In genomic region chr12:123801573-123802178, GRCh38 we compare ENCODE assay signal across 9 cellular contexts. TPM values are rescaled to one million over a fixed set of nuclear protein-coding genes. Genes with fewer than 3 reads are reported as not detected.
A peak's percentile ranks its signal among the peaks of the same experiment; 100 is the strongest.
DNase-seq lines count a peak whose midpoint lies in the region; ATAC-seq, FAIRE-seq and TF ChIP-seq lines count a peak whose summit lies in the region.
"Had no signal": no experiment of that assay in that cellular context is flagged by ENCODE, and none has a peak within 500 bp of the region (broad histone marks: within the 10 kb centered on the region; RNA-seq: fewer than 3 reads in every experiment).

No MANE protein-coding gene starts in this region.

- TF ChIP-seq CTCF in MCF 10A (IDR thresholded peaks at IDR 0.05; ENCODE audit: unreplicated experiment) (peak; percentile 62), breast epithelium (IDR thresholded peaks at IDR 0.05) (peak in 1 of 3 donors; percentile 31), PC-9 (conservative IDR thresholded peaks at IDR 0.05) (peak; percentile 72)

- CTCF ChIA-PET in MCF 10A (lab: Yijun Ruan, JAX) = interaction anchor here (0.6 to 2.2 kb wide), 16 partner anchors 14 to 246 kb away, joined by 3 to 17 read pairs (median 4); partner anchors contain the start of gene CCDC92
- CTCF ChIA-PET in PC-9 (lab: Charles Lee) = no interaction called here
- CTCF ChIA-PET in CD8-positive, alpha-beta memory T cell (lab: Charles Lee) = no interaction called here

- H2AFZ ChIP-seq in PC-9 = no peak overlapping the region

- no peaks in the 10 kb centered on the region for H3K9me3 Mint-ChIP-seq in MCF 10A (ENCODE audit: unreplicated experiment)
- H3K9me3 Mint-ChIP-seq in CD8-positive, alpha-beta memory T cell = no peaks in the 10 kb centered on the region

- H3K36me3 Mint-ChIP-seq in MCF 10A (ENCODE audit: insufficient read depth, unreplicated experiment) = no peaks in the 10 kb centered on the region
- no peaks in the 10 kb centered on the region for H3K36me3 Mint-ChIP-seq in CD8-positive, alpha-beta memory T cell

- no peak overlapping the region for H3K4me3 ChIP-seq in breast epithelium
- H3K4me3 ChIP-seq in PC-9 = no peak overlapping the region
- H3K4me3 ChIP-seq in CD8-positive, alpha-beta memory T cell (ENCODE audit: low read length) = no peak overlapping the region
- H3K4me3 ChIP-seq in aorta (ENCODE audit: low read length in 2 of 2) = no peak overlapping the region

- ATAC-seq in aorta (ENCODE audit: low FRiP score) = no peak

- H3K4me1 Mint-ChIP-seq in MCF 10A (ENCODE audit: insufficient read depth, unreplicated experiment) = peaks cover 5% of the 10 kb centered on the region
- no peaks in the 10 kb centered on the region for H3K4me1 Mint-ChIP-seq in CD8-positive, alpha-beta memory T cell

- DNase-seq in MCF 10A (ENCODE audit: unreplicated experiment) (peak; percentile 50), breast epithelium (ENCODE audit: low spot score in 2 of 2) (no peak), PC-9 (peak in 1 of 2 experiments; percentile 46), fibroblast of gingiva (ENCODE audit: low read depth) (peak; percentile 38), urothelium cell line (ENCODE audit: low spot score) (peak; percentile 18), GM19238 (ENCODE audit: insufficient read length, low spot score) (no peak), aorta (no peak)
- no peak for DNase-seq in CD8-positive, alpha-beta memory T cell
- DNase-seq: NCI-H2171 treated with DMSO at 0.1 percent for 48 hours had no signal

- H4K20me1 ChIP-seq in PC-9 (ENCODE audit: insufficient read depth) = no peaks in the 10 kb centered on the region

- no peak overlapping the region for H3K4me2 ChIP-seq in PC-9

- H3K27ac ChIP-seq in breast epithelium = no peak overlapping the region
- H3K27ac ChIP-seq in PC-9 = no peak overlapping the region
- H3K27ac ChIP-seq in CD8-positive, alpha-beta memory T cell (ENCODE audit: low read depth, low read length) = no peak overlapping the region
- no peak overlapping the region for H3K27ac ChIP-seq in aorta (ENCODE audit: low read depth in 1 of 2, low read length in 2 of 2)

- H3K36me3 ChIP-seq in breast epithelium (no peaks in the 10 kb centered on the region), PC-9 (ENCODE audit: low read depth) (no peaks in the 10 kb centered on the region), aorta (ENCODE audit: control insufficient read depth in 1 of 2, insufficient read depth in 2 of 2, low read length in 1 of 2) (no peaks in the 10 kb centered on the region)
- H3K36me3 ChIP-seq in CD8-positive, alpha-beta memory T cell (ENCODE audit: insufficient read depth, low read length) = no peaks in the 10 kb centered on the region

- H3K27ac Mint-ChIP-seq in MCF 10A (ENCODE audit: low read depth, unreplicated experiment) = no peak overlapping the region
- H3K27ac Mint-ChIP-seq in CD8-positive, alpha-beta memory T cell = no peak overlapping the region

- no peaks in the 10 kb centered on the region for H3K79me2 ChIP-seq in PC-9 (ENCODE audit: low read depth)

- WGBS in aorta, 2 donors = 61 to 67% methylated on average over 8 of the region's 8 CpGs

- H3K4me1 ChIP-seq in breast epithelium = no peaks in the 10 kb centered on the region
- H3K4me1 ChIP-seq in PC-9 (replicated peaks; ENCODE audit: insufficient read depth) = no peaks in the 10 kb centered on the region
- no peaks in the 10 kb centered on the region for H3K4me1 ChIP-seq in CD8-positive, alpha-beta memory T cell (ENCODE audit: insufficient read depth, low read length)
- no peaks in the 10 kb centered on the region for H3K4me1 ChIP-seq in aorta (ENCODE audit: control insufficient read depth in 1 of 2, insufficient read depth in 2 of 2, low read length in 2 of 2)

- POLR2A ChIA-PET in MCF 10A (lab: Yijun Ruan, JAX) (interaction anchor here (0.9 kb wide), 1 partner anchor 182 kb away, joined by 3 read pairs; no protein-coding TSS in a partner anchor), PC-9 (lab: Charles Lee; ENCODE audit: unreplicated experiment) (no interaction called here)
- POLR2A ChIA-PET in CD8-positive, alpha-beta memory T cell (lab: Charles Lee) = no interaction called here

- H3K4me3 Mint-ChIP-seq in MCF 10A (ENCODE audit: unreplicated experiment) = no peak overlapping the region
- H3K4me3 Mint-ChIP-seq in CD8-positive, alpha-beta memory T cell = no peak overlapping the region

- H3K9me3 ChIP-seq in breast epithelium (no peaks in the 10 kb centered on the region), PC-9 (ENCODE audit: insufficient read depth, low read depth) (no peaks in the 10 kb centered on the region), aorta (ENCODE audit: control insufficient read depth, low read length) (no peaks in the 10 kb centered on the region)
- no peaks in the 10 kb centered on the region for H3K9me3 ChIP-seq in CD8-positive, alpha-beta memory T cell (ENCODE audit: low read length)

- no peaks in the 10 kb centered on the region for H3K9me2 ChIP-seq in PC-9 (ENCODE audit: insufficient read depth)

- no peak for FAIRE-seq in urothelium cell line (lab: Jason Lieb, UNC)

- BruUV-seq in MCF 10A (replicated peaks; lab: Mats Ljungman, UMichigan) = no TSS peak
- BruUV-seq in PC-9 (replicated peaks; lab: Mats Ljungman, UMichigan) = no TSS peak

- H3K27me3 Mint-ChIP-seq in MCF 10A (ENCODE audit: insufficient read depth, unreplicated experiment) = peaks cover 3% of the 10 kb centered on the region
- peaks cover 6 to 8% of the 10 kb centered on the region in 2 donors for H3K27me3 Mint-ChIP-seq in CD8-positive, alpha-beta memory T cell

- intact Hi-C loops in MCF 10A (cut with micrococcal nuclease) = loop anchor here (1.0 to 5.0 kb wide), 4 partner anchors 41 to 231 kb away; no protein-coding TSS in a partner anchor
- intact Hi-C loops in breast epithelium (cut with DNase I; ENCODE audit: low total_unique reads) = no loop called here
- intact Hi-C loops in PC-9 (cut with micrococcal nuclease; ENCODE audit: unreplicated experiment) = loop anchor here (1.0 to 10.0 kb wide), 3 partner anchors 183 to 973 kb away; no protein-coding TSS in a partner anchor
- intact Hi-C loops in aorta (cut with DNase I) = no loop called here

- no peaks in the 10 kb centered on the region for H3F3A ChIP-seq in PC-9 (ENCODE audit: insufficient read depth, low read depth)

- TF ChIP-seq POLR2A in breast epithelium (IDR thresholded peaks at IDR 0.05) = no peak

- no peaks in the 10 kb centered on the region for H3K27me3 ChIP-seq in breast epithelium
- H3K27me3 ChIP-seq in PC-9 (ENCODE audit: insufficient read depth, low read depth) = peaks cover 20% of the 10 kb centered on the region; the same call in 1 of the 2 replicates
- H3K27me3 ChIP-seq in CD8-positive, alpha-beta memory T cell (ENCODE audit: insufficient read depth, low read length, poor library complexity, severe bottlenecking) = no peaks in the 10 kb centered on the region
- no peaks in the 10 kb centered on the region for H3K27me3 ChIP-seq in aorta (ENCODE audit: control insufficient read depth in 1 of 2, insufficient read depth in 2 of 2, low read length in 1 of 2)

RNA-seq across cellular contexts. Expression of gene DNAH10, which starts 39.6 kb away (rescaled TPM):
- 0.21 and 0.22 TPM in 2 replicates for total RNA-seq in MCF 10A (2022)
- under 1 TPM; under 0.01 to 0.44 (median 0.33) TPM for total RNA-seq in breast epithelium
- total RNA-seq in PC-9 (2021) = not detected in 2 replicates
- under 1 TPM; 0.09 to 0.13 TPM for total RNA-seq in CD8-positive, alpha-beta memory T cell
- polyA plus RNA-seq in CD8-positive, alpha-beta memory T cell = not detected
- 1 to 10 TPM in 1 of 2 donors, not detected in 1; 1.0 TPM for total RNA-seq in aorta
- polyA plus RNA-seq in aorta = under 1 TPM in 1 of 2 donors, not detected in 1; 0.03 TPM

Comparison
In these comparisons a context has a peak if more than half of its experiments do, and no peak if none do; other contexts are left out.
1. DNase-seq: peak in MCF 10A (single experiment), fibroblast of gingiva (single experiment) and urothelium cell line (single experiment); none in breast epithelium (0 of 2), CD8-positive, alpha-beta memory T cell (0 of 5), GM19238 (single experiment) and aorta (0 of 2).
2. intact Hi-C loops: an anchor here in MCF 10A (1.0 to 5.0 kb wide) and PC-9 (1.0 to 10.0 kb wide); none called in breast epithelium and aorta.